15 cellular contexts compared by ENCODE assay signal in genomic region chr15:32952901-32953889, GRCh38.
DNase-seq lines count a peak whose midpoint lies in the region; ATAC-seq and TF ChIP-seq lines count a peak whose summit lies in the region.
"Had no signal": no experiment of that assay in that cellular context is flagged by ENCODE, and none has a peak within 500 bp of the region (broad histone marks: within the 10 kb centered on the region; RNA-seq: fewer than 3 reads in every experiment).

No MANE protein-coding gene starts in this region.

- ATAC-seq in omental fat pad (ENCODE audit: low FRiP score) (peak; percentile 48), HG03039 (IDR thresholded peaks at IDR 0.05; ENCODE audit: unreplicated experiment) (no peak)
- ATAC-seq: stimulated activated naive CD8-positive, alpha-beta T cell treated with anti-CD3 and anti-CD28 coated beads, Interleukin-15, Interleukin-2, amounts not matched to agents 100 U/mL and 50 U/mL, for 24 hours had no signal

- no peak for TF ChIP-seq CTCF in omental fat pad (IDR thresholded peaks at IDR 0.05)

- DNase-seq in ELF-1 (ENCODE audit: low read depth, low spot score) (peak; percentile 49), RPMI7951 (ENCODE audit: low read depth) (peak; percentile 88), glomerular visceral epithelial cell (ENCODE audit: extremely low spot score) (peak; percentile 31), omental fat pad (ENCODE audit: low spot score) (no peak), T-helper 2 cell (no peak), NCI-H1436 treated with DMSO at 0.1 percent for 48 hours (lab: John Stamatoyannopoulos, UW) (no peak), SHP77 (lab: John Stamatoyannopoulos, UW) (no peak)
- DNase-seq: BE2C; DMS53; hypothalamus; NCI-H524 treated with DMSO at 0.1 percent for 48 hours; SHP77 treated with DMSO at 0.1 percent for 48 hours; sigmoid colon; stimulated activated naive CD8-positive, alpha-beta T cell treated with anti-CD3 and anti-CD28 coated beads, Interleukin-15, Interleukin-2, amounts not matched to agents 100 U/mL and 50 U/mL, for 24 hours had no signal

Comparison
In these comparisons a context has a peak if more than half of its experiments do, and no peak if none do; other contexts are left out.
1. DNase-seq: peak in ELF-1 (single experiment), RPMI7951 (single experiment) and glomerular visceral epithelial cell (single experiment); none in omental fat pad (single experiment), T-helper 2 cell (0 of 5), NCI-H1436 treated with DMSO at 0.1 percent for 48 hours (single experiment) and SHP77 (0 of 2).